12 cellular contexts compared by ENCODE assay signal in the genomic region with DNA sequence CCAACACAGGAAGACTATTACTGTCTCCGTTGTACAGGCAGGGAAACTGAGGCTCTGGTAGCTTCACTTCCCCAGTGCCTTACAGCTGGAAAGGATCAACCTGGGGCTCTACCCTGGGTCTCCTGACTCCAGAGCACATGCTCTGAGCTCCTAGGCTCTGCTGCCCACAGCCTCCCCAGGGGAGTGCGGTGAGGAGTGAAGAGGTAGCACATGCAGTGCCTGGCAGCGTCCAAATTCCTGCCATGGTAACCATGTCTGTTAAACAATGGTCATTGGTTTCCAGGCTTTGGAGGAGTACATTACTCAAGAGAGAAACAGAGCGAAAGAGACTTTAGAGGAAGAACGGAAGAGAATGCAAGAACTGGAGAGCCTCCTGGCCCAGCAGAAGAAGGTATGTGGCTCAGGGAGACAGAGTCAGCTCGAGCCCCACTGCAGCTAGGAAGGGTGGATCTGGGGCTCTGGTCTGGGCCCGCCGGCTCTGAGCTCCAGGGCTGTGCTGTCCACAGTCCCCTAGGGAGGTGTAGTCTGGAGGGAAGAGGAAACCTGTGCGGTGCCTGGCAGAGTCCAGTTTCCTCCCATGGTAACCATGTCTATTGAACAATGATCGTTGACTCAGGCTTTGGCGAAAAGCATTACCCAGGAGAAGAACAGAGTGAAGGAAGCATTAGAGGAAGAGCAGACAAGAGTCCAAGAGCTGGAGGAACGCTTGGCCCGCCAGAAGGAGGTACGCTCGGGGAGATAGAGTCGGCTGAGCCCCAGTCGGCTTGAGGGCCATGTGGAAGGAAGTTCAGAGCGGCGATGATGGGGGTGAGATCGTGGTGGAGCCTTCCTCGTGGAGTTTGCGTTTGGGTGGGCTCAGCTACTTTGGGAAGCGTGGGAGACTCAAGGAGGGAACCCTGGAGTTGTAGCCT.
DNase-seq lines count a peak whose midpoint lies in the region; ATAC-seq and TF ChIP-seq lines count a peak whose summit lies in the region.
"Had no signal": no experiment of that assay in that cellular context is flagged by ENCODE, and none has a peak within 500 bp of the region (broad histone marks: within the 10 kb centered on the region; RNA-seq: fewer than 3 reads in every experiment).

No MANE protein-coding gene starts in this region.

- TF ChIP-seq CTCF in heart left ventricle (IDR thresholded peaks at IDR 0.05) (no peak), transverse colon (IDR thresholded peaks at IDR 0.05) (no peak)

- WGBS in heart left ventricle, 4 donors = 77 to 84% (median 80%) methylated on average over 23 of the region's 23 CpGs
- WGBS in transverse colon (ENCODE audit: low coverage in 1 of 2), 2 donors = 86 to 91% methylated on average over 18 to 23 of the region's 23 CpGs

- DNase-seq in activated naive CD8-positive, alpha-beta T cell treated with anti-CD3 and anti-CD28 coated beads, Interleukin-2, amount 10 ng/mL, durations not matched to agents 7 days and 5 days = no peak
- DNase-seq in activated naive CD8-positive, alpha-beta T cell treated with anti-CD3 and anti-CD28 coated beads for 36 hours = no peak
- no peak for DNase-seq in T-cell
- DNase-seq in heart left ventricle = peak in 2 of 5 donors; percentile 50 to 60
- DNase-seq in transverse colon = no peak
- no peak for DNase-seq in middle frontal gyrus (ENCODE audit: extremely low spot score, low spot score)
- DNase-seq: H7, NCI-H1105, NCI-H774 had no signal

- peaks cover 0 to 63% (median 14%) of the 10 kb centered on the region in 12 donors for H3K4me1 ChIP-seq in heart left ventricle
- peaks cover 5 to 62% (median 18%) of the 10 kb centered on the region in 4 donors for H3K4me1 ChIP-seq in transverse colon

- H3K4me3 ChIP-seq in heart left ventricle (no peak overlapping the region), transverse colon (no peak overlapping the region)

- intact Hi-C loops in heart left ventricle (cut with DNase I) = loop anchor here in 1 of 10 donors (5.0 kb wide), 1 partner anchor 67 kb away; no protein-coding TSS in a partner anchor
- intact Hi-C loops in transverse colon (cut with DNase I; ENCODE audit: low total_unique reads) = no loop called here

- POLR2A ChIA-PET in activated naive CD8-positive, alpha-beta T cell treated with anti-CD3 and anti-CD28 coated beads, Interleukin-2, amount 10 ng/mL, durations not matched to agents 7 days and 5 days (lab: Charles Lee) = no interaction called here
- POLR2A ChIA-PET in T-cell (lab: Charles Lee) = no interaction called here

- TF ChIP-seq POLR2A in heart left ventricle (IDR thresholded peaks at IDR 0.05) (no peak), transverse colon (IDR thresholded peaks at IDR 0.05) (no peak)

- H3K4me3 Mint-ChIP-seq in activated naive CD8-positive, alpha-beta T cell treated with anti-CD3 and anti-CD28 coated beads, Interleukin-2, amount 10 ng/mL, durations not matched to agents 7 days and 5 days = peak overlapping the region; percentile 48
- H3K4me3 Mint-ChIP-seq in activated naive CD8-positive, alpha-beta T cell treated with anti-CD3 and anti-CD28 coated beads for 36 hours = no peak overlapping the region
- peak overlapping the region in 1 of 3 donors; percentile 18 for H3K4me3 Mint-ChIP-seq in T-cell
- H3K4me3 Mint-ChIP-seq in stimulated activated memory B cell treated with anti-CD40 and anti-IgM and Interleukin-4, amounts not matched to agents 10 μg/mL and 1 μg/mL and 100 μg/mL, for 72 hours = no peak overlapping the region
- H3K4me3 Mint-ChIP-seq: B cell had no signal

- no peaks in the 10 kb centered on the region for H3K36me3 Mint-ChIP-seq in activated naive CD8-positive, alpha-beta T cell treated with anti-CD3 and anti-CD28 coated beads, Interleukin-2, amount 10 ng/mL, durations not matched to agents 7 days and 5 days
- no peaks in the 10 kb centered on the region for H3K36me3 Mint-ChIP-seq in activated naive CD8-positive, alpha-beta T cell treated with anti-CD3 and anti-CD28 coated beads for 36 hours
- no peaks in the 10 kb centered on the region for H3K36me3 Mint-ChIP-seq in T-cell
- no peaks in the 10 kb centered on the region for H3K36me3 Mint-ChIP-seq in stimulated activated memory B cell treated with anti-CD40 and anti-IgM and Interleukin-4, amounts not matched to agents 10 μg/mL and 1 μg/mL and 100 μg/mL, for 72 hours

- no peaks in the 10 kb centered on the region for H3K9me3 Mint-ChIP-seq in activated naive CD8-positive, alpha-beta T cell treated with anti-CD3 and anti-CD28 coated beads, Interleukin-2, amount 10 ng/mL, durations not matched to agents 7 days and 5 days
- no peaks in the 10 kb centered on the region for H3K9me3 Mint-ChIP-seq in activated naive CD8-positive, alpha-beta T cell treated with anti-CD3 and anti-CD28 coated beads for 36 hours
- H3K9me3 Mint-ChIP-seq in T-cell = no peaks in the 10 kb centered on the region
- no peaks in the 10 kb centered on the region for H3K9me3 Mint-ChIP-seq in stimulated activated memory B cell treated with anti-CD40 and anti-IgM and Interleukin-4, amounts not matched to agents 10 μg/mL and 1 μg/mL and 100 μg/mL, for 72 hours

- H3K27me3 ChIP-seq in heart left ventricle (no peaks in the 10 kb centered on the region), transverse colon (no peaks in the 10 kb centered on the region)

- in situ Hi-C loops in transverse colon (cut with MboI; ENCODE audit: low pct_ligation_motif_present in 1 of 4, low pct_unique_long_range_greater_than_20kb in 1 of 4, low sequenced_read_pairs in 3 of 4) = no loop called here

- no peaks in the 10 kb centered on the region for H3K36me3 ChIP-seq in heart left ventricle
- no peaks in the 10 kb centered on the region for H3K36me3 ChIP-seq in transverse colon

- H3K9me3 ChIP-seq in heart left ventricle (no peaks in the 10 kb centered on the region), transverse colon (no peaks in the 10 kb centered on the region)

- TF ChIP-seq EP300 in transverse colon (IDR thresholded peaks at IDR 0.05; ENCODE audit: low read depth) = no peak

- H3K27ac Mint-ChIP-seq in activated naive CD8-positive, alpha-beta T cell treated with anti-CD3 and anti-CD28 coated beads, Interleukin-2, amount 10 ng/mL, durations not matched to agents 7 days and 5 days = peak overlapping the region; percentile 73
- H3K27ac Mint-ChIP-seq in activated naive CD8-positive, alpha-beta T cell treated with anti-CD3 and anti-CD28 coated beads for 36 hours = no peak overlapping the region
- peak overlapping the region; percentile 65 to 89 for H3K27ac Mint-ChIP-seq in T-cell
- H3K27ac Mint-ChIP-seq in stimulated activated memory B cell treated with anti-CD40 and anti-IgM and Interleukin-4, amounts not matched to agents 10 μg/mL and 1 μg/mL and 100 μg/mL, for 72 hours = no peak overlapping the region
- H3K27ac Mint-ChIP-seq: B cell had no signal

- CTCF ChIA-PET in T-cell (lab: Charles Lee) = no interaction called here

- H3K27ac ChIP-seq in heart left ventricle (peak overlapping the region in 5 of 12 donors; percentile 53 to 75 (median 70)), transverse colon (peak overlapping the region in 3 of 4 donors; percentile 11 to 69 (median 23))

- H3K4me1 Mint-ChIP-seq in activated naive CD8-positive, alpha-beta T cell treated with anti-CD3 and anti-CD28 coated beads, Interleukin-2, amount 10 ng/mL, durations not matched to agents 7 days and 5 days = peaks cover 55% of the 10 kb centered on the region
- peaks cover 32% of the 10 kb centered on the region for H3K4me1 Mint-ChIP-seq in activated naive CD8-positive, alpha-beta T cell treated with anti-CD3 and anti-CD28 coated beads for 36 hours
- peaks cover 15 to 69% (median 52%) of the 10 kb centered on the region in 3 donors for H3K4me1 Mint-ChIP-seq in T-cell
- peaks cover 22% of the 10 kb centered on the region for H3K4me1 Mint-ChIP-seq in stimulated activated memory B cell treated with anti-CD40 and anti-IgM and Interleukin-4, amounts not matched to agents 10 μg/mL and 1 μg/mL and 100 μg/mL, for 72 hours

- peaks cover 23% of the 10 kb centered on the region for H3K27me3 Mint-ChIP-seq in activated naive CD8-positive, alpha-beta T cell treated with anti-CD3 and anti-CD28 coated beads, Interleukin-2, amount 10 ng/mL, durations not matched to agents 7 days and 5 days
- peaks cover 65% of the 10 kb centered on the region for H3K27me3 Mint-ChIP-seq in activated naive CD8-positive, alpha-beta T cell treated with anti-CD3 and anti-CD28 coated beads for 36 hours
- H3K27me3 Mint-ChIP-seq in T-cell = peaks cover 33 to 41% of the 10 kb centered on the region in 2 donors
- H3K27me3 Mint-ChIP-seq in stimulated activated memory B cell treated with anti-CD40 and anti-IgM and Interleukin-4, amounts not matched to agents 10 μg/mL and 1 μg/mL and 100 μg/mL, for 72 hours = peaks cover 47% of the 10 kb centered on the region

- ATAC-seq in activated naive CD8-positive, alpha-beta T cell treated with anti-CD3 and anti-CD28 coated beads, Interleukin-2, amount 10 ng/mL, durations not matched to agents 7 days and 5 days (ENCODE audit: low read depth) = no peak
- no peak for ATAC-seq in T-cell (replicated peaks in 1 of 4)
- peak; percentile 38 to 89 (median 80) for ATAC-seq in heart left ventricle
- ATAC-seq in stimulated activated memory B cell treated with anti-CD40 and anti-IgM and Interleukin-4, amounts not matched to agents 10 μg/mL and 1 μg/mL and 100 μg/mL, for 72 hours = no peak
- ATAC-seq in HG03354 (IDR thresholded peaks at IDR 0.05; ENCODE audit: poor library complexity, severe bottlenecking, unreplicated experiment) = no peak

Comparison
In these comparisons a context has a peak if more than half of its experiments do, and no peak if none do; other contexts are left out.
1. H3K27ac Mint-ChIP-seq: peak in activated naive CD8-positive, alpha-beta T cell treated with anti-CD3 and anti-CD28 coated beads, Interleukin-2, amount 10 ng/mL, durations not matched to agents 7 days and 5 days (single experiment) and T-cell (2 of 2); none in activated naive CD8-positive, alpha-beta T cell treated with anti-CD3 and anti-CD28 coated beads for 36 hours (single experiment) and stimulated activated memory B cell treated with anti-CD40 and anti-IgM and Interleukin-4, amounts not matched to agents 10 μg/mL and 1 μg/mL and 100 μg/mL, for 72 hours (single experiment).
2. ATAC-seq: peak in heart left ventricle (4 of 4); none in activated naive CD8-positive, alpha-beta T cell treated with anti-CD3 and anti-CD28 coated beads, Interleukin-2, amount 10 ng/mL, durations not matched to agents 7 days and 5 days (single experiment), T-cell (0 of 4), stimulated activated memory B cell treated with anti-CD40 and anti-IgM and Interleukin-4, amounts not matched to agents 10 μg/mL and 1 μg/mL and 100 μg/mL, for 72 hours (single experiment) and HG03354 (single experiment).